ENCODE assay signal across 1 cellular context in the genomic region with DNA sequence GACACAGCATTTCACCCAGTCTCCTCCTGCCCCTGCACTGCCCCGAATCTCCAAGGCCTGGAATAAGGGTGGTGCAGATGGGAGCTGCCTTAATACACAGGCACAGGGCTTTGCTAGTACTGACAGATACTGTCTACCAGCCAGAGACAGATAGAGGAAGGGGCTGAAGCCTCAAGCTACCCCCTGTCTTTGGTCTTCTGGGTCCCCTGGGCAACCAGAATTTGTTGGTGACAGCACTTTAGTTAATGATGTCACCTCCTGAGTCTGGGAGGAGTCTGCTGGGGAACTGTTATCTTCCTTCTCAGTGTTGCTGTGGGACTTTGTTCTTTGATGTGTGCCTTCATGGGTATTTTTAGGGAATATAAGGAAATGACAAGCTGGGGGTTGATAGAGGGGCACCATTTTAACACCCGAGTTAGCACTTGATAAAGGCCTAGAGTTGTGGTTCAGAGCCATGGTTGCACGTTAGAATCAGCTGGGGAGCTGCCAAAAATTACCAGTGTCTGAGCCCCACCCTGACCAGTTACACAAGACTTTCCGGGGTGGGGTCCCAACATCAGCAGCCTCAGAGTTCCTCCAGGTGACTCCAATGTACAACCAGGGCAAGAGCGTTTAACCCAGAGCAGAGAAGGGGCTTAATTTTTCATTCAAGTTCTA.
TF ChIP-seq lines count a peak whose summit lies in the region.

No MANE protein-coding gene starts in this region.

TF ChIP-seq in K562, 482 proteins besides CTCF, POLR2A, EP300 and RAD21 (continued from another document and continues in another):
- TF ChIP-seq ZNF407 (IDR thresholded peaks at IDR 0.05; ENCODE audit: low read depth), result no peak
- no peak for TF ChIP-seq MYBL2 (IDR thresholded peaks at IDR 0.05; ENCODE audit: low read depth)
- no peak for TF ChIP-seq MYBL2 (CRISPR knock-in tag; IDR thresholded peaks at IDR 0.05; ENCODE audit: borderline replicate concordance)
- no peak for TF ChIP-seq PHB (CRISPR knock-in tag; IDR thresholded peaks at IDR 0.05)
- TF ChIP-seq FOXJ2 (tag; IDR thresholded peaks at IDR 0.05), result 0 out of 2 replicates have a peak, but pooled peaks have one; percentile 27
- TF ChIP-seq TBL1XR1 (IDR thresholded peaks at IDR 0.05; ENCODE audit: low read length in 2 of 2), result no peak
- TF ChIP-seq CHCHD3 (CRISPR knock-in tag; IDR thresholded peaks at IDR 0.05), result no peak
- TF ChIP-seq, protein P1, sequence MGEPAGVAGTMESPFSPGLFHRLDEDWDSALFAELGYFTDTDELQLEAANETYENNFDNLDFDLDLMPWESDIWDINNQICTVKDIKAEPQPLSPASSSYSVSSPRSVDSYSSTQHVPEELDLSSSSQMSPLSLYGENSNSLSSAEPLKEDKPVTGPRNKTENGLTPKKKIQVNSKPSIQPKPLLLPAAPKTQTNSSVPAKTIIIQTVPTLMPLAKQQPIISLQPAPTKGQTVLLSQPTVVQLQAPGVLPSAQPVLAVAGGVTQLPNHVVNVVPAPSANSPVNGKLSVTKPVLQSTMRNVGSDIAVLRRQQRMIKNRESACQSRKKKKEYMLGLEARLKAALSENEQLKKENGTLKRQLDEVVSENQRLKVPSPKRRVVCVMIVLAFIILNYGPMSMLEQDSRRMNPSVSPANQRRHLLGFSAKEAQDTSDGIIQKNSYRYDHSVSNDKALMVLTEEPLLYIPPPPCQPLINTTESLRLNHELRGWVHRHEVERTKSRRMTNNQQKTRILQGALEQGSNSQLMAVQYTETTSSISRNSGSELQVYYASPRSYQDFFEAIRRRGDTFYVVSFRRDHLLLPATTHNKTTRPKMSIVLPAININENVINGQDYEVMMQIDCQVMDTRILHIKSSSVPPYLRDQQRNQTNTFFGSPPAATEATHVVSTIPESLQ (CRISPR knock-in tag; IDR thresholded peaks at IDR 0.05), result no peak
- TF ChIP-seq, protein P2, sequence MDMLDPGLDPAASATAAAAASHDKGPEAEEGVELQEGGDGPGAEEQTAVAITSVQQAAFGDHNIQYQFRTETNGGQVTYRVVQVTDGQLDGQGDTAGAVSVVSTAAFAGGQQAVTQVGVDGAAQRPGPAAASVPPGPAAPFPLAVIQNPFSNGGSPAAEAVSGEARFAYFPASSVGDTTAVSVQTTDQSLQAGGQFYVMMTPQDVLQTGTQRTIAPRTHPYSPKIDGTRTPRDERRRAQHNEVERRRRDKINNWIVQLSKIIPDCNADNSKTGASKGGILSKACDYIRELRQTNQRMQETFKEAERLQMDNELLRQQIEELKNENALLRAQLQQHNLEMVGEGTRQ (CRISPR knock-in tag; IDR thresholded peaks at IDR 0.05), result no peak
- TF ChIP-seq TRIM24 (IDR thresholded peaks at IDR 0.05), result 0 out of 4 replicates have a peak, but pooled peaks of 1 of the 2 experiments have one; percentile 10
- TF ChIP-seq SNIP1 (IDR thresholded peaks at IDR 0.05; ENCODE audit: low read depth), result no peak
- no peak for TF ChIP-seq ZSCAN32 (CRISPR knock-in tag; IDR thresholded peaks at IDR 0.05)
- no peak for TF ChIP-seq MYC (IDR thresholded peaks at IDR 0.05; ENCODE audit: low read depth, low read length)
- TF ChIP-seq MYC (CRISPR knock-in tag; IDR thresholded peaks at IDR 0.05; ENCODE audit: borderline replicate concordance, low read depth), result no peak
- no peak for TF ChIP-seq E2F3 (CRISPR knock-in tag; IDR thresholded peaks at IDR 0.05)
- no peak for TF ChIP-seq ETS2 (tag; IDR thresholded peaks at IDR 0.05; ENCODE audit: borderline replicate concordance, poor library complexity, severe bottlenecking)
- no peak for TF ChIP-seq POLR2G (IDR thresholded peaks at IDR 0.05; ENCODE audit: low read depth, low read length)
- TF ChIP-seq ZZZ3 (IDR thresholded peaks at IDR 0.05), result no peak
- no peak for TF ChIP-seq MLLT1 (IDR thresholded peaks at IDR 0.05)
- no peak for TF ChIP-seq ZNF75A (CRISPR knock-in tag; IDR thresholded peaks at IDR 0.05)
- TF ChIP-seq UBTF (IDR thresholded peaks at IDR 0.05; ENCODE audit: borderline replicate concordance in 1 of 2, low read depth in 2 of 2, low read length in 2 of 2), result no peak
- no peak for TF ChIP-seq EHMT2 (IDR thresholded peaks at IDR 0.05)
- TF ChIP-seq NFXL1 (CRISPR knock-in tag; IDR thresholded peaks at IDR 0.05), result no peak
- TF ChIP-seq THRAP3 (IDR thresholded peaks at IDR 0.05; ENCODE audit: borderline replicate concordance), result no peak
- no peak for TF ChIP-seq RUNX1 (IDR thresholded peaks at IDR 0.05; ENCODE audit: low read depth)
- TF ChIP-seq MEIS2 (IDR thresholded peaks at IDR 0.05; ENCODE audit: partially characterized antibody), result no peak
- no peak for TF ChIP-seq DDX20 (tag; IDR thresholded peaks at IDR 0.05; ENCODE audit: low read depth)
- no peak for TF ChIP-seq NFYB (IDR thresholded peaks at IDR 0.05; ENCODE audit: extremely low read depth, insufficient read length)
- TF ChIP-seq EGR1 (conservative IDR thresholded peaks at IDR 0.05), result no peak
- TF ChIP-seq FOXA1 (IDR thresholded peaks at IDR 0.05; ENCODE audit: borderline replicate concordance), result no peak
- no peak for TF ChIP-seq ZNF780A (CRISPR knock-in tag; IDR thresholded peaks at IDR 0.05)
- TF ChIP-seq, protein P3, sequence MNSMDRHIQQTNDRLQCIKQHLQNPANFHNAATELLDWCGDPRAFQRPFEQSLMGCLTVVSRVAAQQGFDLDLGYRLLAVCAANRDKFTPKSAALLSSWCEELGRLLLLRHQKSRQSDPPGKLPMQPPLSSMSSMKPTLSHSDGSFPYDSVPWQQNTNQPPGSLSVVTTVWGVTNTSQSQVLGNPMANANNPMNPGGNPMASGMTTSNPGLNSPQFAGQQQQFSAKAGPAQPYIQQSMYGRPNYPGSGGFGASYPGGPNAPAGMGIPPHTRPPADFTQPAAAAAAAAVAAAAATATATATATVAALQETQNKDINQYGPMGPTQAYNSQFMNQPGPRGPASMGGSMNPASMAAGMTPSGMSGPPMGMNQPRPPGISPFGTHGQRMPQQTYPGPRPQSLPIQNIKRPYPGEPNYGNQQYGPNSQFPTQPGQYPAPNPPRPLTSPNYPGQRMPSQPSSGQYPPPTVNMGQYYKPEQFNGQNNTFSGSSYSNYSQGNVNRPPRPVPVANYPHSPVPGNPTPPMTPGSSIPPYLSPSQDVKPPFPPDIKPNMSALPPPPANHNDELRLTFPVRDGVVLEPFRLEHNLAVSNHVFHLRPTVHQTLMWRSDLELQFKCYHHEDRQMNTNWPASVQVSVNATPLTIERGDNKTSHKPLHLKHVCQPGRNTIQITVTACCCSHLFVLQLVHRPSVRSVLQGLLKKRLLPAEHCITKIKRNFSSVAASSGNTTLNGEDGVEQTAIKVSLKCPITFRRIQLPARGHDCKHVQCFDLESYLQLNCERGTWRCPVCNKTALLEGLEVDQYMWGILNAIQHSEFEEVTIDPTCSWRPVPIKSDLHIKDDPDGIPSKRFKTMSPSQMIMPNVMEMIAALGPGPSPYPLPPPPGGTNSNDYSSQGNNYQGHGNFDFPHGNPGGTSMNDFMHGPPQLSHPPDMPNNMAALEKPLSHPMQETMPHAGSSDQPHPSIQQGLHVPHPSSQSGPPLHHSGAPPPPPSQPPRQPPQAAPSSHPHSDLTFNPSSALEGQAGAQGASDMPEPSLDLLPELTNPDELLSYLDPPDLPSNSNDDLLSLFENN (IDR thresholded peaks at IDR 0.05; ENCODE audit: low read depth in 2 of 2, low read length in 2 of 2), result no peak
- no peak for TF ChIP-seq SMARCC2 (IDR thresholded peaks at IDR 0.05; ENCODE audit: low read depth)
- no peak for TF ChIP-seq L3MBTL2 (IDR thresholded peaks at IDR 0.05)
- TF ChIP-seq ZNF212 (CRISPR knock-in tag; IDR thresholded peaks at IDR 0.05), result no peak
- TF ChIP-seq, protein P4, sequence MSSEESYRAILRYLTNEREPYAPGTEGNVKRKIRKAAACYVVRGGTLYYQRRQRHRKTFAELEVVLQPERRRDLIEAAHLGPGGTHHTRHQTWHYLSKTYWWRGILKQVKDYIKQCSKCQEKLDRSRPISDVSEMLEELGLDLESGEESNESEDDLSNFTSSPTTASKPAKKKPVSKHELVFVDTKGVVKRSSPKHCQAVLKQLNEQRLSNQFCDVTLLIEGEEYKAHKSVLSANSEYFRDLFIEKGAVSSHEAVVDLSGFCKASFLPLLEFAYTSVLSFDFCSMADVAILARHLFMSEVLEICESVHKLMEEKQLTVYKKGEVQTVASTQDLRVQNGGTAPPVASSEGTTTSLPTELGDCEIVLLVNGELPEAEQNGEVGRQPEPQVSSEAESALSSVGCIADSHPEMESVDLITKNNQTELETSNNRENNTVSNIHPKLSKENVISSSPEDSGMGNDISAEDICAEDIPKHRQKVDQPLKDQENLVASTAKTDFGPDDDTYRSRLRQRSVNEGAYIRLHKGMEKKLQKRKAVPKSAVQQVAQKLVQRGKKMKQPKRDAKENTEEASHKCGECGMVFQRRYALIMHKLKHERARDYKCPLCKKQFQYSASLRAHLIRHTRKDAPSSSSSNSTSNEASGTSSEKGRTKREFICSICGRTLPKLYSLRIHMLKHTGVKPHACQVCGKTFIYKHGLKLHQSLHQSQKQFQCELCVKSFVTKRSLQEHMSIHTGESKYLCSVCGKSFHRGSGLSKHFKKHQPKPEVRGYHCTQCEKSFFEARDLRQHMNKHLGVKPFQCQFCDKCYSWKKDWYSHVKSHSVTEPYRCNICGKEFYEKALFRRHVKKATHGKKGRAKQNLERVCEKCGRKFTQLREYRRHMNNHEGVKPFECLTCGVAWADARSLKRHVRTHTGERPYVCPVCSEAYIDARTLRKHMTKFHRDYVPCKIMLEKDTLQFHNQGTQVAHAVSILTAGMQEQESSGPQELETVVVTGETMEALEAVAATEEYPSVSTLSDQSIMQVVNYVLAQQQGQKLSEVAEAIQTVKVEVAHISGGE (CRISPR knock-in tag; IDR thresholded peaks at IDR 0.05), result no peak
- no peak for TF ChIP-seq HDAC3 (IDR thresholded peaks at IDR 0.05; ENCODE audit: borderline replicate concordance, partially characterized antibody)
